In genomic region chr10:103849880-103850571, GRCh38 we compare ENCODE assay signal across 11 cellular contexts. TPM values are rescaled to one million over a fixed set of nuclear protein-coding genes. Genes with fewer than 3 reads are reported as not detected.
DNase-seq lines count a peak whose midpoint lies in the region; ATAC-seq and TF ChIP-seq lines count a peak whose summit lies in the region.
"Had no signal": no experiment of that assay in that cellular context is flagged by ENCODE, and none has a peak within 500 bp of the region (broad histone marks: within the 10 kb centered on the region; RNA-seq: fewer than 3 reads in every experiment).

No MANE protein-coding gene starts in this region.

- peaks cover 19% of the 10 kb centered on the region for H3K27me3 ChIP-seq in SJSA1 (replicated peaks)
- no peaks in the 10 kb centered on the region for H3K27me3 ChIP-seq in psoas muscle (ENCODE audit: insufficient read depth in 3 of 3, low read length in 2 of 3)

- intact Hi-C loops in psoas muscle (cut with DNase I): loop anchor here (10.0 kb wide), 2 partner anchors 245 to 255 kb away; no protein-coding TSS in a partner anchor

- H3K4me3 ChIP-seq in SJSA1 (no peak overlapping the region), fibroblast of the aortic adventitia (ENCODE audit: low read depth, low read length) (peak overlapping the region; percentile 42), psoas muscle (peak overlapping the region; percentile 27)
- H3K4me3 ChIP-seq: HAP-1 had no signal

- 38 to 47% (median 39%) methylated on average over 8 of the region's 8 CpGs for WGBS in psoas muscle, 3 donors

- DNase-seq in Daoy (ENCODE audit: low read depth) (peak; percentile 90), SJSA1 (ENCODE audit: low read depth in 1 of 2, low spot score in 2 of 2) (peak in 1 of 2 experiments; percentile 22), fibroblast of the aortic adventitia (ENCODE audit: low read depth) (peak; percentile 86), psoas muscle (peak; percentile 56 to 68), NCI-H2107 (lab: John Stamatoyannopoulos, UW) (no peak), RPMI8226 (no peak)
- DNase-seq: activated CD4-positive, alpha-beta memory T cell treated with anti-CD3 and anti-CD28 coated beads for 36 hours; NCI-H2029 had no signal

- no peaks in the 10 kb centered on the region for H3K9me3 ChIP-seq in SJSA1 (replicated peaks)
- H3K9me3 ChIP-seq in psoas muscle: no peaks in the 10 kb centered on the region
- H3K9me3 ChIP-seq: HAP-1 had no signal

- TF ChIP-seq CTCF in fibroblast of the aortic adventitia (IDR thresholded peaks at IDR 0.05; ENCODE audit: insufficient read depth, low read length) (no peak), psoas muscle (IDR thresholded peaks at IDR 0.05) (no peak)

- H3K27ac ChIP-seq in SJSA1 (peak overlapping the region; percentile 22), psoas muscle (peak overlapping the region; percentile 65)

- peak; percentile 40 to 70 (median 66) for ATAC-seq in psoas muscle
- no peak for ATAC-seq in HG03520 (IDR thresholded peaks at IDR 0.05; ENCODE audit: unreplicated experiment)
- no peak for ATAC-seq in HG03045 (IDR thresholded peaks at IDR 0.05; ENCODE audit: unreplicated experiment)

- H3K36me3 ChIP-seq in SJSA1 (no peaks in the 10 kb centered on the region), psoas muscle (ENCODE audit: insufficient read depth in 1 of 2, low read depth in 1 of 2) (no peaks in the 10 kb centered on the region)
- H3K36me3 ChIP-seq: HAP-1 had no signal

- peaks cover 16% of the 10 kb centered on the region for H3K4me1 ChIP-seq in SJSA1 (replicated peaks)
- H3K4me1 ChIP-seq in psoas muscle: peaks cover 80% of the 10 kb centered on the region

RNA-seq across cellular contexts. Expression of gene SH3PXD2A, which starts 5.3 kb away (rescaled TPM):
- 3.4 and 4.1 TPM in 2 replicates for total RNA-seq in Daoy (2014; rRNA removed; shearing (Covaris generic))
- total RNA-seq in SJSA1 (2014; rRNA removed; shearing (Covaris generic)): 10.3 and 13.4 TPM in 2 replicates
- total RNA-seq in fibroblast of the aortic adventitia (ENCODE audit: low replicate concordance) (15.8 and 20.4 TPM in 2 replicates), psoas muscle (10 to 100 TPM; 10.6 to 57.7 (median 31.4) TPM)
- 1 to 10 TPM; 3.0 to 5.9 (median 4.1) TPM for polyA plus RNA-seq in psoas muscle

Comparison
In these comparisons a context has a peak if more than half of its experiments do, and no peak if none do; other contexts are left out.
1. DNase-seq: peak in Daoy (single experiment), fibroblast of the aortic adventitia (single experiment) and psoas muscle (2 of 2); none in NCI-H2107 (single experiment) and RPMI8226 (single experiment).
2. ATAC-seq: peak in psoas muscle (4 of 4); none in HG03520 (single experiment) and HG03045 (single experiment).